1 cellular context compared by ENCODE assay signal in the genomic region with DNA sequence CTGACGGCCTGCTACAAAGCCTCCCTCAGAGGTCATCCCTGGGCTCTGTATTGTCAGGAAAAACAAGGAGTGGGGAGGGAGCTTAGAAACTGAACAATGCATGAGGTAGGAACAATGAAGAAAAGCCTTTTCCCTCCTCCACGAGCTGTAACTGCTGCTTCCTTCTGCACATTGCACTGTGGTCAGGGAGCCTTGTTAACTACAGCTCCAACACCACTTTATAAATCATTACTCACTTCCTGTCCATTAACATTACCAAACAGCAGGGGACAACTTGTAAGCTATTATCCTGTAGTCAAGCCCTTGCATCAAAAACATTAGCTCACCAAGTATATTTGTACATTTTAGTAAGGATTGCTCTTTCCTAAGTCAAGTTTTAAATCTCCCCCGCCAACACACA.
TF ChIP-seq lines count a peak whose summit lies in the region.

No MANE protein-coding gene starts in this region.

TF ChIP-seq in SK-N-SH, 30 proteins besides CTCF, POLR2A, EP300 and RAD21 (continued from another document):
- TF ChIP-seq POLR2AphosphoS5 (IDR thresholded peaks at IDR 0.05; ENCODE audit: low read depth, low read length) = no peak
- TF ChIP-seq JUND (IDR thresholded peaks at IDR 0.05) = no peak
- no peak for TF ChIP-seq FOXJ3 (CRISPR knock-in tag; IDR thresholded peaks at IDR 0.05)
- no peak for TF ChIP-seq TAF1 (IDR thresholded peaks at IDR 0.05; ENCODE audit: borderline replicate concordance, low read depth, low read length)
- no peak for TF ChIP-seq NFIC (IDR thresholded peaks at IDR 0.05; ENCODE audit: borderline replicate concordance)
- TF ChIP-seq, protein P1, sequence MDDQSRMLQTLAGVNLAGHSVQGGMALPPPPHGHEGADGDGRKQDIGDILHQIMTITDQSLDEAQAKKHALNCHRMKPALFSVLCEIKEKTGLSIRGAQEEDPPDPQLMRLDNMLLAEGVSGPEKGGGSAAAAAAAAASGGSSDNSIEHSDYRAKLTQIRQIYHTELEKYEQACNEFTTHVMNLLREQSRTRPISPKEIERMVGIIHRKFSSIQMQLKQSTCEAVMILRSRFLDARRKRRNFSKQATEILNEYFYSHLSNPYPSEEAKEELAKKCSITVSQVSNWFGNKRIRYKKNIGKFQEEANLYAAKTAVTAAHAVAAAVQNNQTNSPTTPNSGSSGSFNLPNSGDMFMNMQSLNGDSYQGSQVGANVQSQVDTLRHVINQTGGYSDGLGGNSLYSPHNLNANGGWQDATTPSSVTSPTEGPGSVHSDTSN (IDR thresholded peaks at IDR 0.05) = no peak
- no peak for TF ChIP-seq EZH2phosphoT487 (IDR thresholded peaks at IDR 0.05; ENCODE audit: borderline replicate concordance, low read depth)
TF ChIP-seq in SK-N-SH: peak in this region for 0.
